ENCODE assay signal across 24 cellular contexts in genomic region chr11:119803726-119804294, GRCh38.
"Had no signal": no experiment of that assay in that cellular context is flagged by ENCODE, and none has a peak within 500 bp of the region (broad histone marks: within the 10 kb centered on the region; RNA-seq: fewer than 3 reads in every experiment).

No MANE protein-coding gene starts in this region.

- H3K27ac Mint-ChIP-seq: memory B cell; natural killer cell treated with Interleukin-12 subunit alpha and Interleukin-12 subunit beta and Interleukin-15 and Interleukin-18, amount 100 ng/mL, for 72 hours; stimulated activated memory B cell treated with anti-CD40 and anti-IgM and Interleukin-4, amounts not matched to agents 10 μg/mL and 1 μg/mL and 100 μg/mL, for 72 hours; type B pancreatic cell had no signal

- H3K79me2 ChIP-seq: hepatocyte had no signal

- H3K4me3 ChIP-seq: dorsolateral prefrontal cortex, heart left ventricle, hepatocyte, lung, right lobe of liver, testis, tibial artery had no signal

- H3K36me3 Mint-ChIP-seq: memory B cell; natural killer cell treated with Interleukin-12 subunit alpha and Interleukin-12 subunit beta and Interleukin-15 and Interleukin-18, amount 100 ng/mL, for 72 hours; stimulated activated memory B cell treated with anti-CD40 and anti-IgM and Interleukin-4, amounts not matched to agents 10 μg/mL and 1 μg/mL and 100 μg/mL, for 72 hours; type B pancreatic cell had no signal

- H3K4me1 ChIP-seq: right lobe of liver, testis, tibial artery had no signal

- FAIRE-seq: colon, frontal cortex had no signal

- H3K4me1 Mint-ChIP-seq: central memory CD8-positive, alpha-beta T cell; memory B cell; stimulated activated memory B cell treated with anti-CD40 and anti-IgM and Interleukin-4, amounts not matched to agents 10 μg/mL and 1 μg/mL and 100 μg/mL, for 72 hours had no signal

- DNase-seq: effector CD4-positive, alpha-beta T cell; islet precursor cell; kidney glomerular epithelial cell; left colon; left ventricle myocardium superior; nucleus accumbens; retina; right lobe of liver; stimulated activated CD4-positive, alpha-beta T cell treated with anti-CD3 and anti-CD28 coated beads, Interleukin-4, amount 100 ng/mL, for 4 hours; stimulated activated naive CD8-positive, alpha-beta T cell treated with anti-CD3 and anti-CD28 coated beads, Interleukin-15, Interleukin-2, amounts not matched to agents 100 U/mL and 50 U/mL, for 24 hours; testis; tibial artery had no signal

- H3K4me3 Mint-ChIP-seq: central memory CD8-positive, alpha-beta T cell; memory B cell; natural killer cell treated with Interleukin-12 subunit alpha and Interleukin-12 subunit beta and Interleukin-15 and Interleukin-18, amount 100 ng/mL, for 72 hours; neural crest cell; stimulated activated memory B cell treated with anti-CD40 and anti-IgM and Interleukin-4, amounts not matched to agents 10 μg/mL and 1 μg/mL and 100 μg/mL, for 72 hours; type B pancreatic cell had no signal

- H3K4me2 ChIP-seq: hepatocyte had no signal

- H3K9me3 ChIP-seq: heart left ventricle, right lobe of liver, testis, tibial artery had no signal

- H3K27me3 ChIP-seq: dorsolateral prefrontal cortex, heart left ventricle, hepatocyte, right lobe of liver, testis had no signal

- H3K36me3 ChIP-seq: heart left ventricle, right lobe of liver, tibial artery had no signal

- H3K27ac ChIP-seq: dorsolateral prefrontal cortex, heart left ventricle, hepatocyte, right lobe of liver, testis, tibial artery had no signal

- H2AFZ ChIP-seq: hepatocyte had no signal

- H3K9me3 Mint-ChIP-seq: central memory CD8-positive, alpha-beta T cell; memory B cell; natural killer cell treated with Interleukin-12 subunit alpha and Interleukin-12 subunit beta and Interleukin-15 and Interleukin-18, amount 100 ng/mL, for 72 hours; neural crest cell; stimulated activated memory B cell treated with anti-CD40 and anti-IgM and Interleukin-4, amounts not matched to agents 10 μg/mL and 1 μg/mL and 100 μg/mL, for 72 hours; type B pancreatic cell had no signal
